ENCODE assay signal across 26 cellular contexts in the genomic region with DNA sequence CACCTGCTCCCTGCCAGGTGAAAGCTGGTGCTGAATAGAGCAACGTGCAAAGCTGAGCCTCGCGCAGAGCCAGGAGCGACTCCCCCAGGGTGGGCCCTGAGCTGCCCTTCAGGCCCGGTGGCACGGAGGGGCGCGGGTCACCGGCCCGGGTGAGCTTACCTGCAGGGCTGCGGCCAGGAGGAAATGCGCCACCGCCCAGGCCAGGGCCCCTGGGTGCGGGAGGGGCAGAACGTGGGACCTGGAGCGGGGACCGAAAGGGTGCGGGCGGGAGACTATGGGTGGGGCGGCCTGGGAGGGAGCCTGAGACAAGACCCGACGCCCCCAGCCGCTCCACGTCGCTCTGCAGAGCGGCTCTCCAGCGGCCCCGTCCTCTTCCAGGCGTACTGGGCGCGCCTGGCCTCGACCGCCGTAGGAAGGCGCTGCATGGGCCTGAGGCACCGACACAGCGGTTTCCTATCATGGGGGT.
DNase-seq lines count a peak whose midpoint lies in the region; ATAC-seq and TF ChIP-seq lines count a peak whose summit lies in the region.
"Had no signal": no experiment of that assay in that cellular context is flagged by ENCODE, and none has a peak within 500 bp of the region (broad histone marks: within the 10 kb centered on the region; RNA-seq: fewer than 3 reads in every experiment).

No MANE protein-coding gene starts in this region.

- no peak overlapping the region for H3K4me3 Mint-ChIP-seq in activated T-helper 17 cell treated with anti-CD3 and anti-CD28 coated beads, Interleukin-2, amount 50 U/mL, for 72 hours
- H3K4me3 Mint-ChIP-seq in osteocyte (ENCODE audit: unreplicated experiment) = no peak overlapping the region
- H3K4me3 Mint-ChIP-seq: activated CD4-positive, alpha-beta T cell treated with anti-CD3 and anti-CD28 coated beads for 36 hours; activated naive CD4-positive, alpha-beta T cell treated with anti-CD3 and anti-CD28 coated beads for 36 hours; B cell; natural killer cell; T-helper 1 cell treated with Interleukin-12 subunit alpha and Interleukin-12 subunit beta and Interleukin-4 antibody, amounts not matched to agents 30 μg/mL and 1 μg/mL, for 36 hours had no signal

- H2AFZ ChIP-seq in smooth muscle cell (ENCODE audit: low read depth) = no peak overlapping the region

- no peaks in the 10 kb centered on the region for H3K36me3 Mint-ChIP-seq in activated T-helper 17 cell treated with anti-CD3 and anti-CD28 coated beads, Interleukin-2, amount 50 U/mL, for 72 hours (ENCODE audit: low read depth)
- no peaks in the 10 kb centered on the region for H3K36me3 Mint-ChIP-seq in osteocyte (ENCODE audit: unreplicated experiment)
- H3K36me3 Mint-ChIP-seq: natural killer cell had no signal

- ATAC-seq in left cardiac atrium (peak; percentile 15 to 36), foreskin keratinocyte (peak; percentile 46), HG02759 (IDR thresholded peaks at IDR 0.05; ENCODE audit: unreplicated experiment) (no peak)
- no peak for ATAC-seq in activated T-helper 17 cell treated with anti-CD3 and anti-CD28 coated beads, Interleukin-2, amount 50 U/mL, for 72 hours (replicated peaks)
- ATAC-seq: activated CD4-positive, alpha-beta T cell treated with anti-CD3 and anti-CD28 coated beads for 36 hours; left lung; natural killer cell; Panc1 had no signal

- no peaks in the 10 kb centered on the region for H3K79me2 ChIP-seq in smooth muscle cell (ENCODE audit: low read depth)

- TF ChIP-seq CTCF in foreskin keratinocyte (conservative IDR thresholded peaks at IDR 0.05) (no peak), smooth muscle cell (IDR thresholded peaks at IDR 0.05; ENCODE audit: borderline replicate concordance, insufficient read depth, poor library complexity, severe bottlenecking) (no peak), osteocyte (IDR thresholded peaks at IDR 0.05) (no peak)

- no peak overlapping the region for H3K4me3 ChIP-seq in smooth muscle cell
- H3K4me3 ChIP-seq: breast epithelium, left lung had no signal

- H3K9ac ChIP-seq in smooth muscle cell (ENCODE audit: low read depth) = no peak overlapping the region

- intact Hi-C loops in left cardiac atrium (cut with DNase I) (no loop called here), cardiac septum (cut with DNase I) (no loop called here)

- H3K27me3 Mint-ChIP-seq in activated T-helper 17 cell treated with anti-CD3 and anti-CD28 coated beads, Interleukin-2, amount 50 U/mL, for 72 hours = no peaks in the 10 kb centered on the region
- no peaks in the 10 kb centered on the region for H3K27me3 Mint-ChIP-seq in osteocyte (ENCODE audit: unreplicated experiment)
- H3K27me3 Mint-ChIP-seq: activated CD4-positive, alpha-beta T cell treated with anti-CD3 and anti-CD28 coated beads for 36 hours; B cell had no signal

- no peaks in the 10 kb centered on the region for H4K20me1 ChIP-seq in smooth muscle cell (ENCODE audit: low read depth)

- H3K4me2 ChIP-seq in smooth muscle cell = peak overlapping the region; percentile 24

- H3K9me3 Mint-ChIP-seq in activated T-helper 17 cell treated with anti-CD3 and anti-CD28 coated beads, Interleukin-2, amount 50 U/mL, for 72 hours = no peaks in the 10 kb centered on the region
- no peaks in the 10 kb centered on the region for H3K9me3 Mint-ChIP-seq in osteocyte (ENCODE audit: unreplicated experiment)
- H3K9me3 Mint-ChIP-seq: activated naive CD4-positive, alpha-beta T cell treated with anti-CD3 and anti-CD28 coated beads for 36 hours; natural killer cell; T-helper 1 cell treated with Interleukin-12 subunit alpha and Interleukin-12 subunit beta and Interleukin-4 antibody, amounts not matched to agents 30 μg/mL and 1 μg/mL, for 36 hours had no signal

- peaks cover 8% of the 10 kb centered on the region for H3K27me3 ChIP-seq in foreskin keratinocyte
- peaks cover 29% of the 10 kb centered on the region for H3K27me3 ChIP-seq in smooth muscle cell (ENCODE audit: low read depth)
- H3K27me3 ChIP-seq: breast epithelium, left lung had no signal

- H3K4me1 ChIP-seq in foreskin keratinocyte (no peaks in the 10 kb centered on the region), smooth muscle cell (ENCODE audit: low read depth) (peaks cover 13% of the 10 kb centered on the region)
- H3K4me1 ChIP-seq: breast epithelium, left lung had no signal

- 38% methylated on average over 34 of the region's 37 CpGs for WGBS in smooth muscle cell (ENCODE audit: low lambda C conversion rate)

- no peaks in the 10 kb centered on the region for H3K36me3 ChIP-seq in smooth muscle cell (ENCODE audit: low read depth)
- H3K36me3 ChIP-seq: breast epithelium, left lung had no signal

- peaks cover 10% of the 10 kb centered on the region for H3K4me1 Mint-ChIP-seq in activated T-helper 17 cell treated with anti-CD3 and anti-CD28 coated beads, Interleukin-2, amount 50 U/mL, for 72 hours
- H3K4me1 Mint-ChIP-seq in osteocyte (ENCODE audit: unreplicated experiment) = no peaks in the 10 kb centered on the region

- H3K9me3 ChIP-seq in smooth muscle cell (replicated peaks; ENCODE audit: low read depth) = no peaks in the 10 kb centered on the region
- H3K9me3 ChIP-seq: breast epithelium, left lung had no signal

- no peaks in the 10 kb centered on the region for H3F3A ChIP-seq in smooth muscle cell (ENCODE audit: low read depth)

- no peak overlapping the region for H3K27ac Mint-ChIP-seq in activated T-helper 17 cell treated with anti-CD3 and anti-CD28 coated beads, Interleukin-2, amount 50 U/mL, for 72 hours
- no peak overlapping the region for H3K27ac Mint-ChIP-seq in osteocyte (ENCODE audit: unreplicated experiment)
- H3K27ac Mint-ChIP-seq: activated CD4-positive, alpha-beta T cell treated with anti-CD3 and anti-CD28 coated beads for 36 hours; activated naive CD4-positive, alpha-beta T cell treated with anti-CD3 and anti-CD28 coated beads for 36 hours; B cell; natural killer cell; T-helper 1 cell treated with Interleukin-12 subunit alpha and Interleukin-12 subunit beta and Interleukin-4 antibody, amounts not matched to agents 30 μg/mL and 1 μg/mL, for 36 hours had no signal

- H3K27ac ChIP-seq in foreskin keratinocyte (no peak overlapping the region), smooth muscle cell (ENCODE audit: low read depth) (no peak overlapping the region)
- H3K27ac ChIP-seq: breast epithelium, left lung had no signal

- DNase-seq in left cardiac atrium (no peak), cardiac septum (ENCODE audit: low spot score) (no peak), foreskin keratinocyte (no peak), left kidney (ENCODE audit: low read depth, low spot score) (peak; percentile 49), smooth muscle cell (lab: John Stamatoyannopoulos, UW; ENCODE audit: unreplicated experiment) (no peak), osteocyte (ENCODE audit: extremely low spot score, unreplicated experiment) (no peak)
- DNase-seq: 8988T; activated CD4-positive, alpha-beta T cell treated with anti-CD3 and anti-CD28 coated beads for 36 hours; activated naive CD4-positive, alpha-beta T cell treated with anti-CD3 and anti-CD28 coated beads for 36 hours; activated T-cell treated with anti-CD3 and anti-CD28 coated beads, Interleukin-2, amount 50 U/mL, for 48 hours; DMS153; GF-D8; GOT3; left lung; midbrain; natural killer cell; NCI-H2171 treated with DMSO at 0.1 percent for 48 hours; NCI-H524 treated with DMSO at 0.1 percent for 48 hours; stimulated activated CD8-positive, alpha-beta memory T cell treated with anti-CD3 and anti-CD28 coated beads, Interleukin-4, amount 100 ng/mL, for 48 hours; substantia nigra had no signal

Comparison
In these comparisons a context has a peak if more than half of its experiments do, and no peak if none do; other contexts are left out.
1. ATAC-seq: peak in left cardiac atrium (2 of 2) and foreskin keratinocyte (single experiment); none in activated T-helper 17 cell treated with anti-CD3 and anti-CD28 coated beads, Interleukin-2, amount 50 U/mL, for 72 hours (single experiment) and HG02759 (single experiment).